ENCODE assay signal across 8 cellular contexts in genomic region chr15:74406992-74407705, GRCh38. TPM values are rescaled to one million over a fixed set of nuclear protein-coding genes. Genes with fewer than 3 reads are reported as not detected.
DNase-seq lines count a peak whose midpoint lies in the region; ATAC-seq lines count a peak whose summit lies in the region.

No MANE protein-coding gene starts in this region.

- H4K91ac ChIP-seq in neuronal stem cell (ENCODE audit: low read depth, low read length, poor library complexity) = peak overlapping the region; percentile 64

- H3K27me3 Mint-ChIP-seq in central memory CD8-positive, alpha-beta T cell = no peaks in the 10 kb centered on the region

- H4K20me1 ChIP-seq in Karpas-422 (ENCODE audit: insufficient read depth, low read depth, low read length) = no peaks in the 10 kb centered on the region

- no peak overlapping the region for H3K4ac ChIP-seq in neuronal stem cell (ENCODE audit: low read length)

- no peaks in the 10 kb centered on the region for H3K9me2 ChIP-seq in Karpas-422 (replicated peaks; ENCODE audit: insufficient read depth, low read length)

- H3K4me3 ChIP-seq in Karpas-422 (ENCODE audit: low read length) (no peak overlapping the region), neuronal stem cell (ENCODE audit: low read length in 2 of 2) (peak overlapping the region in 1 of 2 donors; percentile 21)

- H3K14ac ChIP-seq in neuronal stem cell (ENCODE audit: low read length) = peak overlapping the region; percentile 32

- H2BK15ac ChIP-seq in neuronal stem cell (ENCODE audit: low read length) = peak overlapping the region; percentile 88

- H3K27me3 ChIP-seq in Karpas-422 (ENCODE audit: low read length) = no peaks in the 10 kb centered on the region
- H3K27me3 ChIP-seq in neuronal stem cell (ENCODE audit: control insufficient read depth in 3 of 3, insufficient read depth in 3 of 3, low read depth in 1 of 3, low read length in 3 of 3) = peaks cover 0 to 7% (median 0%) of the 10 kb centered on the region in 3 experiments

- H3K4me3 Mint-ChIP-seq in central memory CD8-positive, alpha-beta T cell = no peak overlapping the region

- DNase-seq in DMS 273 treated with DMSO at 0.1 percent for 48 hours (lab: John Stamatoyannopoulos, UW) = peak; percentile 40
- DNase-seq in Karpas-422 = no peak
- no peak for DNase-seq in central memory CD8-positive, alpha-beta T cell (ENCODE audit: low spot score in 2 of 2)
- DNase-seq in neuronal stem cell (ENCODE audit: low spot score) = peak; percentile 56
- DNase-seq in Ammon's horn (ENCODE audit: low spot score) = no peak
- no peak for DNase-seq in HuH-7.5 (ENCODE audit: low spot score)

- peak overlapping the region; percentile 24 for H3K4me2 ChIP-seq in Karpas-422 (ENCODE audit: low read depth, low read length, poor library complexity, severe bottlenecking)
- H3K4me2 ChIP-seq in neuronal stem cell (ENCODE audit: insufficient read depth, low read length, poor library complexity, severe bottlenecking) = no peak overlapping the region

- peaks cover 35% of the 10 kb centered on the region for H3K4me1 Mint-ChIP-seq in central memory CD8-positive, alpha-beta T cell

- peaks cover 97% of the 10 kb centered on the region for H3K4me1 ChIP-seq in Karpas-422 (ENCODE audit: low read length)
- peaks cover 17 to 18% of the 10 kb centered on the region in 2 donors for H3K4me1 ChIP-seq in neuronal stem cell (ENCODE audit: control insufficient read depth in 2 of 2, insufficient read depth in 1 of 2, low read depth in 1 of 2, low read length in 2 of 2)

- H3K23ac ChIP-seq in neuronal stem cell (ENCODE audit: low read depth, low read length, poor library complexity) = peak overlapping the region; percentile 38

- peak overlapping the region; percentile 7; the same call in 1 of the 2 replicates for H3K9ac ChIP-seq in Karpas-422 (ENCODE audit: low read length)
- H3K9ac ChIP-seq in neuronal stem cell (ENCODE audit: low read depth, low read length, poor library complexity) = peak overlapping the region; percentile 1

- no peaks in the 10 kb centered on the region for H3K79me2 ChIP-seq in Karpas-422 (ENCODE audit: low read length)

- peak overlapping the region; percentile 96 for H3K18ac ChIP-seq in neuronal stem cell (ENCODE audit: low read length)

- peak overlapping the region; percentile 72 for H3K27ac Mint-ChIP-seq in central memory CD8-positive, alpha-beta T cell (ENCODE audit: low read depth)

- H3K36me3 ChIP-seq in Karpas-422 (ENCODE audit: insufficient read depth, low read length) (peaks cover 9% of the 10 kb centered on the region; the same call in 1 of the 2 replicates), neuronal stem cell (replicated peaks in 1 of 2; ENCODE audit: control insufficient read depth in 2 of 2, insufficient read depth in 2 of 2, low read length in 2 of 2) (peaks cover 0 to 1% of the 10 kb centered on the region in 2 donors)

- H2AK5ac ChIP-seq in neuronal stem cell (ENCODE audit: low read depth, low read length) = peak overlapping the region; percentile 95

- peak overlapping the region; percentile 92 for H3K27ac ChIP-seq in Karpas-422 (ENCODE audit: low read length)
- H3K27ac ChIP-seq in neuronal stem cell (replicated peaks; ENCODE audit: low read length) = peak overlapping the region; percentile 48

- H3K79me1 ChIP-seq in neuronal stem cell (ENCODE audit: low read depth, low read length) = no peaks in the 10 kb centered on the region

- H2BK120ac ChIP-seq in neuronal stem cell (ENCODE audit: low read depth, low read length) = no peak overlapping the region

- H3K9me3 ChIP-seq in Karpas-422 (ENCODE audit: low read length) (no peaks in the 10 kb centered on the region), neuronal stem cell (replicated peaks in 1 of 2; ENCODE audit: control insufficient read depth in 2 of 2, insufficient read depth in 1 of 2, low read depth in 1 of 2, low read length in 2 of 2) (no peaks in the 10 kb centered on the region)

- H3K9me3 Mint-ChIP-seq in central memory CD8-positive, alpha-beta T cell = no peaks in the 10 kb centered on the region

- no peak overlapping the region for H2BK12ac ChIP-seq in neuronal stem cell (ENCODE audit: low read length)

- H3K36me3 Mint-ChIP-seq in central memory CD8-positive, alpha-beta T cell (ENCODE audit: insufficient read depth) = peaks cover 5% of the 10 kb centered on the region

- H2BK5ac ChIP-seq in neuronal stem cell (ENCODE audit: low read length) = peak overlapping the region; percentile 88

- peak overlapping the region; percentile 78 for H4K8ac ChIP-seq in neuronal stem cell (ENCODE audit: low read depth, low read length)

- WGBS in neuronal stem cell (ENCODE audit: extremely low coverage in 2 of 2, insufficient read length in 2 of 2, insufficient replicate concordance in 1 of 2), 2 donors = no CpG with 5 or more reads among the region's 12 CpGs

- ATAC-seq in central memory CD8-positive, alpha-beta T cell (replicated peaks; ENCODE audit: extremely low read depth, poor library complexity, severe bottlenecking) = no peak
- ATAC-seq in HG03025 (IDR thresholded peaks at IDR 0.05; ENCODE audit: low FRiP score, unreplicated experiment) (no peak), GM18907 (IDR thresholded peaks at IDR 0.05; ENCODE audit: unreplicated experiment) (no peak)

- H2AFZ ChIP-seq in Karpas-422 (ENCODE audit: low read length) (no peak overlapping the region), neuronal stem cell (ENCODE audit: low read length) (peak overlapping the region; percentile 86)

RNA-seq across cellular contexts. Expression of gene SEMA7A, which starts 26.6 kb away (rescaled TPM):
- 41.6 and 49.1 TPM in 2 replicates for total RNA-seq in Karpas-422 (2014; rRNA removed; shearing (Covaris generic); ENCODE audit: low replicate concordance)
- polyA plus RNA-seq in neuronal stem cell (2013, experiment 1 of 2) = 10.3 TPM
- polyA plus RNA-seq in neuronal stem cell (2013, experiment 2 of 2) = 10.3 TPM

RNA-seq across cellular contexts. Expression of gene CYP11A1, which starts 39.7 kb away (rescaled TPM):
- not detected in 2 replicates for total RNA-seq in Karpas-422 (2014; rRNA removed; shearing (Covaris generic); ENCODE audit: low replicate concordance)
- 0.77 TPM for polyA plus RNA-seq in neuronal stem cell (2013, experiment 1 of 2)
- 0.80 TPM for polyA plus RNA-seq in neuronal stem cell (2013, experiment 2 of 2)

RNA-seq across cellular contexts. Expression of gene UBL7, which starts 53.8 kb away (rescaled TPM):
- 71.3 and 84.2 TPM in 2 replicates for total RNA-seq in Karpas-422 (2014; rRNA removed; shearing (Covaris generic); ENCODE audit: low replicate concordance)
- 45.9 TPM for polyA plus RNA-seq in neuronal stem cell (2013, experiment 1 of 2)
- polyA plus RNA-seq in neuronal stem cell (2013, experiment 2 of 2) = 44.1 TPM

Comparison
In these comparisons a context has a peak if more than half of its experiments do, and no peak if none do; other contexts are left out.
1. DNase-seq: peak in DMS 273 treated with DMSO at 0.1 percent for 48 hours (single experiment) and neuronal stem cell (single experiment); none in Karpas-422 (single experiment), central memory CD8-positive, alpha-beta T cell (0 of 2), Ammon's horn (single experiment) and HuH-7.5 (single experiment).